In genomic region chr11:43579171-43579918, GRCh38 we compare ENCODE assay signal across 8 cellular contexts.
A peak's percentile ranks its signal among the peaks of the same experiment; 100 is the strongest.
DNase-seq lines count a peak whose midpoint lies in the region; ATAC-seq and TF ChIP-seq lines count a peak whose summit lies in the region.

No MANE protein-coding gene starts in this region.

- no peak overlapping the region for H3K27ac ChIP-seq in esophagus muscularis mucosa (replicated peaks in 1 of 4)

- intact Hi-C loops in esophagus muscularis mucosa (cut with DNase I) = no loop called here

- whole genome bisulfite sequencing in esophagus muscularis mucosa = 0% methylated on average over 16 of the region's 83 CpGs

- H3K4me3 ChIP-seq in WI38 (ENCODE audit: low read depth, low read length) = peak overlapping the region; percentile 59
- peak overlapping the region; percentile 53 to 56 (median 55) for H3K4me3 ChIP-seq in esophagus muscularis mucosa

- H3K4me3 Mint-ChIP-seq in IgD-negative memory B cell = peak overlapping the region; percentile 58 to 94 (median 82)
- H3K4me3 Mint-ChIP-seq in neural crest cell = peak overlapping the region; percentile 96

- no peaks in the 10 kb centered on the region for H3K36me3 ChIP-seq in esophagus muscularis mucosa

- TF ChIP-seq EP300 in esophagus muscularis mucosa (IDR thresholded peaks at IDR 0.05) = no peak

- peaks cover 49 to 88% (median 68%) of the 10 kb centered on the region in 4 donors for H3K4me1 ChIP-seq in esophagus muscularis mucosa

- peaks cover 0 to 6% (median 0%) of the 10 kb centered on the region in 3 donors for H3K9me3 Mint-ChIP-seq in IgD-negative memory B cell
- no peaks in the 10 kb centered on the region for H3K9me3 Mint-ChIP-seq in neural crest cell

- no peak for TF ChIP-seq POLR2A in esophagus muscularis mucosa (IDR thresholded peaks at IDR 0.05; ENCODE audit: low read depth)

- H3K4me1 Mint-ChIP-seq in IgD-negative memory B cell (peaks cover 16 to 36% (median 19%) of the 10 kb centered on the region in 3 donors), neural crest cell (peaks cover 64% of the 10 kb centered on the region)

- H3K36me3 Mint-ChIP-seq in IgD-negative memory B cell = peaks cover 1% of the 10 kb centered on the region
- H3K36me3 Mint-ChIP-seq in neural crest cell (ENCODE audit: low read depth) = peaks cover 4% of the 10 kb centered on the region

- DNase-seq in NCI-H510A treated with DMSO at 0.1 percent for 48 hours (lab: John Stamatoyannopoulos, UW) (peak; percentile 25), NCI-H510A (lab: John Stamatoyannopoulos, UW) (no peak), esophagus muscularis mucosa (ENCODE audit: extremely low spot score) (peak; percentile 81), neural crest cell (ENCODE audit: low read depth, low spot score) (no peak)
- DNase-seq in activated CD4-positive, CD25-positive, alpha-beta regulatory T cell (lab: John Stamatoyannopoulos, UW) = no peak

- peaks cover 0 to 100% (median 90%) of the 10 kb centered on the region in 4 donors for H3K27me3 ChIP-seq in esophagus muscularis mucosa

- peak; percentile 37 for TF ChIP-seq CTCF in WI38 (IDR thresholded peaks at IDR 0.05; ENCODE audit: low read depth, low read length)
- peak in 1 of 3 experiments; percentile 15 for TF ChIP-seq CTCF in esophagus muscularis mucosa (IDR thresholded peaks at IDR 0.05)
- TF ChIP-seq CTCF in neural crest cell (conservative IDR thresholded peaks at IDR 0.05) = peak; percentile 62

- H3K27me3 Mint-ChIP-seq in IgD-negative memory B cell = peaks cover 85% of the 10 kb centered on the region
- H3K27me3 Mint-ChIP-seq in neural crest cell (ENCODE audit: low read depth) = peaks cover 99% of the 10 kb centered on the region

- no peak overlapping the region for H3K27ac Mint-ChIP-seq in IgD-negative memory B cell
- H3K27ac Mint-ChIP-seq in neural crest cell (ENCODE audit: unreplicated experiment) = no peak overlapping the region

- no peaks in the 10 kb centered on the region for H3K9me3 ChIP-seq in esophagus muscularis mucosa

- ATAC-seq in GM19035 (IDR thresholded peaks at IDR 0.05; ENCODE audit: unreplicated experiment) = no peak

Comparison
In these comparisons a context has a peak if more than half of its experiments do, and no peak if none do; other contexts are left out.
1. DNase-seq: peak in NCI-H510A treated with DMSO at 0.1 percent for 48 hours (single experiment) and esophagus muscularis mucosa (single experiment); none in NCI-H510A (single experiment), neural crest cell (single experiment) and activated CD4-positive, CD25-positive, alpha-beta regulatory T cell (0 of 4).